Comparison of ENCODE assay signal across 16 cellular contexts in the genomic region with DNA sequence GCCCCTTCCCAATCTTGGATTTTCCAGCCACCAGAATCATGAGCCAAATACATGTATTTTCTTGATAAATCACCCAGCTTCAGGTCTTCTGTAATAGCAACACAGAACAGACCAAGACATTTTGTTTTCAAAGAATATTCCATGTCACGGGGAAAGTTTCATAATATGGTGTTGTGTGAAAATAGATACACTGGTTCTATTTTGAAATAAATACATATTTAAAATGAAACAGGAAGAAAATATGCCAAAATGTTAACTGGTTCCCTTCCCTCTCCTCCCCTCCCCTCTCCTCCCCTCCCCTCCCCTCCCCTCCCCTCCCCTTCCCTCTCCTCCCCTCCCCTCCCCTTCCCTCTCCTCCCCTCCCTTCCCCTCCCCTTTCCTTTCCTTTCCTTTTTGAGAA.
"Had no signal": no experiment of that assay in that cellular context is flagged by ENCODE, and none has a peak within 500 bp of the region (broad histone marks: within the 10 kb centered on the region; RNA-seq: fewer than 3 reads in every experiment).

No MANE protein-coding gene starts in this region.

- DNase-seq: effector memory CD8-positive, alpha-beta T cell; esophagus squamous epithelium; foreskin melanocyte; hypothalamus; immature natural killer cell; islet precursor cell; left ventricle myocardium superior; lower lobe of right lung; naive thymus-derived CD8-positive, alpha-beta T cell; nephron progenitor cell; nucleus accumbens; right cardiac atrium; stimulated activated CD4-positive, alpha-beta T cell treated with anti-CD3 and anti-CD28 coated beads, Interleukin-4, amount 100 ng/mL, for 4 hours; upper lobe of left lung had no signal

- ATAC-seq: effector memory CD8-positive, alpha-beta T cell; left ventricle myocardium superior; lower lobe of right lung; naive thymus-derived CD8-positive, alpha-beta T cell; right cardiac atrium; stimulated activated memory B cell treated with anti-CD40 and anti-IgM and Interleukin-4, amounts not matched to agents 10 μg/mL and 1 μg/mL and 100 μg/mL, for 72 hours had no signal

- H3K27me3 Mint-ChIP-seq: effector memory CD8-positive, alpha-beta T cell; naive thymus-derived CD8-positive, alpha-beta T cell; stimulated activated memory B cell treated with anti-CD40 and anti-IgM and Interleukin-4, amounts not matched to agents 10 μg/mL and 1 μg/mL and 100 μg/mL, for 72 hours; stimulated activated naive CD8-positive, alpha-beta T cell treated with anti-CD3 and anti-CD28 coated beads, Interleukin-15, Interleukin-2, amounts not matched to agents 100 ng/mL and 50 ng/mL, for 24 hours had no signal

- H3K36me3 Mint-ChIP-seq: immature natural killer cell; naive thymus-derived CD8-positive, alpha-beta T cell; stimulated activated memory B cell treated with anti-CD40 and anti-IgM and Interleukin-4, amounts not matched to agents 10 μg/mL and 1 μg/mL and 100 μg/mL, for 72 hours had no signal

- H3K9me3 Mint-ChIP-seq: effector memory CD8-positive, alpha-beta T cell; immature natural killer cell; naive thymus-derived CD8-positive, alpha-beta T cell; nephron progenitor cell; stimulated activated memory B cell treated with anti-CD40 and anti-IgM and Interleukin-4, amounts not matched to agents 10 μg/mL and 1 μg/mL and 100 μg/mL, for 72 hours; stimulated activated naive CD8-positive, alpha-beta T cell treated with anti-CD3 and anti-CD28 coated beads, Interleukin-15, Interleukin-2, amounts not matched to agents 100 ng/mL and 50 ng/mL, for 24 hours had no signal

- H3K4me3 Mint-ChIP-seq: effector memory CD8-positive, alpha-beta T cell; immature natural killer cell; naive thymus-derived CD8-positive, alpha-beta T cell; nephron progenitor cell; stimulated activated memory B cell treated with anti-CD40 and anti-IgM and Interleukin-4, amounts not matched to agents 10 μg/mL and 1 μg/mL and 100 μg/mL, for 72 hours; stimulated activated naive CD8-positive, alpha-beta T cell treated with anti-CD3 and anti-CD28 coated beads, Interleukin-15, Interleukin-2, amounts not matched to agents 100 ng/mL and 50 ng/mL, for 24 hours had no signal

- H3K27ac Mint-ChIP-seq: immature natural killer cell; naive thymus-derived CD8-positive, alpha-beta T cell; nephron progenitor cell; stimulated activated memory B cell treated with anti-CD40 and anti-IgM and Interleukin-4, amounts not matched to agents 10 μg/mL and 1 μg/mL and 100 μg/mL, for 72 hours; stimulated activated naive CD8-positive, alpha-beta T cell treated with anti-CD3 and anti-CD28 coated beads, Interleukin-15, Interleukin-2, amounts not matched to agents 100 ng/mL and 50 ng/mL, for 24 hours had no signal

- H3K4me1 Mint-ChIP-seq: immature natural killer cell had no signal
